2 cellular contexts compared by ENCODE assay signal in the genomic region with DNA sequence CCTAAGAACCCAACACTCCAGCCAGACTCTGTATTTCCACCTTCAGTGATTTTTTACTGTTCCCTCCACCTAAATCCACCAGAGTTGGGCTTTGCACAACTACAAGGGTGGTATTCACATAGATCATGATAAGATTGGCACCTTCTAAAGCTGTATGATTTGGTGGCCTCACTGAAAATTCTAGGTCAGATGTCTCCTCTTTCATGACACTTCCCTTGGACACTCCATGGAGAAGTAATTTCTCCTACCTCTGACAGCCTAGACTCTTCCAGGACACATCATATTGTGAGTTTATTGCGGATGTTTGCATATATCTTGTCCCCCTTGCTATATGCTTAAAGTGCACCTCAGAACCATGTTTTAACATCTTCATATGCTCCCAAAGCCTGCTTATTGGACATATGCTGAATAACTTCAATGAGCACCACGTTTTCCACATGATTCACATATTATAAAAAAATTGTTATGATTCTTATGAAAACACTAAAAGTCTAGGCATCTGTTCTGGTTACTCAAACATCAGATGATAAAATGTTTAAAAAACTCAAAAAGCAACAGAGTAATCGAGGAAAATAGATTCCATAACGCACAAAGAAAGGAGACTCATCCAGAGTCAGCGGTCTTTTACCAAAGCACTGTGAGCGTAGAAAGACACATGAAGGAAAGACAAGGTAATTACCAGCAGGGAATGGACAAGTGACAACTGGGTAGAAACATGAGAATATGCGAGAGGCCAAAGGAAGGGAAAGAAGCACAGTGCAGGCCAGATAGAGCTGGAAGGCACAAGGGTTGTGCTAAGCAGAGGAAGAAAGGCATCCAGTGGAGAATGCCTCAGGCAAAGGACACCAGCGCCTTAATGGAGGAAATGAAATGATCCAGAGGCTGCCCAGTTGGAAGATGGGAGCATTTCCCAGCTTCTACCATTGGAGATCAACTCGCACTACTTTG.
TF ChIP-seq lines count a peak whose summit lies in the region.

No MANE protein-coding gene starts in this region.

TF ChIP-seq in IMR-90, 13 proteins besides CTCF, POLR2A, EP300 and RAD21:
- TF ChIP-seq MXI1 (IDR thresholded peaks at IDR 0.05; ENCODE audit: borderline replicate concordance, low read depth, low read length) = no peak
TF ChIP-seq in IMR-90: peak in this region for 0.

TF ChIP-seq in H1, 55 proteins besides CTCF, POLR2A, EP300 and RAD21:
- TF ChIP-seq JUN (IDR thresholded peaks at IDR 0.05; ENCODE audit: low read depth, low read length) (no peak), BACH1 (IDR thresholded peaks at IDR 0.05; ENCODE audit: low read length) (no peak), HDAC2 (IDR thresholded peaks at IDR 0.05; ENCODE audit: borderline replicate concordance in 1 of 2, low read depth in 2 of 2, low read length in 2 of 2) (no peak), BCL11A (IDR thresholded peaks at IDR 0.05; ENCODE audit: low read depth in 2 of 2, low read length in 2 of 2) (no peak), SIRT6 (IDR thresholded peaks at IDR 0.05; ENCODE audit: low read length) (no peak), CHD7 (IDR thresholded peaks at IDR 0.05; ENCODE audit: insufficient replicate concordance, low read length) (no peak), CBX5 (IDR thresholded peaks at IDR 0.05; ENCODE audit: low read depth, low read length) (no peak), ZNF274 (IDR thresholded peaks at IDR 0.05; ENCODE audit: borderline replicate concordance, extremely low read depth, low read length) (no peak), POLR2AphosphoS5 (IDR thresholded peaks at IDR 0.05; ENCODE audit: low read depth, low read length) (no peak), CEBPB (IDR thresholded peaks at IDR 0.05; ENCODE audit: low read depth, low read length) (no peak), GABPA (IDR thresholded peaks at IDR 0.05; ENCODE audit: borderline replicate concordance, insufficient read depth, low read length) (no peak), SIN3A (conservative IDR thresholded peaks at IDR 0.05 in 1 of 2, IDR thresholded peaks at IDR 0.05 in 1 of 2; ENCODE audit: low read depth in 1 of 2, low read length in 2 of 2) (no peak), BRCA1 (IDR thresholded peaks at IDR 0.05; ENCODE audit: low read depth, low read length) (no peak), CTBP2 (IDR thresholded peaks at IDR 0.05; ENCODE audit: borderline replicate concordance, insufficient read depth, insufficient read length, low read length) (no peak), SUZ12 (IDR thresholded peaks at IDR 0.05; ENCODE audit: low read length) (no peak), TAF7 (optimal IDR thresholded peaks at IDR 0.05; ENCODE audit: borderline replicate concordance, low read depth, low read length) (no peak), CHD1 (IDR thresholded peaks at IDR 0.05; ENCODE audit: low read depth, low read length) (no peak), FOSL1 (IDR thresholded peaks at IDR 0.05; ENCODE audit: insufficient read depth, low read depth, low read length) (no peak)
- TF ChIP-seq, protein P1, sequence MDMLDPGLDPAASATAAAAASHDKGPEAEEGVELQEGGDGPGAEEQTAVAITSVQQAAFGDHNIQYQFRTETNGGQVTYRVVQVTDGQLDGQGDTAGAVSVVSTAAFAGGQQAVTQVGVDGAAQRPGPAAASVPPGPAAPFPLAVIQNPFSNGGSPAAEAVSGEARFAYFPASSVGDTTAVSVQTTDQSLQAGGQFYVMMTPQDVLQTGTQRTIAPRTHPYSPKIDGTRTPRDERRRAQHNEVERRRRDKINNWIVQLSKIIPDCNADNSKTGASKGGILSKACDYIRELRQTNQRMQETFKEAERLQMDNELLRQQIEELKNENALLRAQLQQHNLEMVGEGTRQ (IDR thresholded peaks at IDR 0.05; ENCODE audit: low read length) = no peak
